ENCODE assay signal across 16 cellular contexts in genomic region chr12:103803847-103804246, GRCh38. TPM values are rescaled to one million over a fixed set of nuclear protein-coding genes. Genes with fewer than 3 reads are reported as not detected.
DNase-seq lines count a peak whose midpoint lies in the region; ATAC-seq and TF ChIP-seq lines count a peak whose summit lies in the region.
"Had no signal": no experiment of that assay in that cellular context is flagged by ENCODE, and none has a peak within 500 bp of the region (broad histone marks: within the 10 kb centered on the region; RNA-seq: fewer than 3 reads in every experiment).

No MANE protein-coding gene starts in this region.

- TF ChIP-seq CTCF in HEK293 (tag by site-specific recombination; IDR thresholded peaks at IDR 0.05) (no peak), WTC11 (IDR thresholded peaks at IDR 0.05) (no peak), brain microvascular endothelial cell (IDR thresholded peaks at IDR 0.05; ENCODE audit: low read depth, low read length, missing control alignments) (no peak)

- DNase-seq in WTC11 (ENCODE audit: low spot score) (no peak), epithelial cell of prostate (ENCODE audit: low read depth, low spot score) (no peak), NCI-H82 (lab: John Stamatoyannopoulos, UW) (no peak), NCI-H2029 treated with DMSO at 0.1 percent for 48 hours (lab: John Stamatoyannopoulos, UW) (no peak), brain microvascular endothelial cell (no peak)
- no peak for DNase-seq in stimulated activated effector memory CD8-positive, alpha-beta T cell treated with anti-CD3 and anti-CD28 coated beads, Interleukin-12 subunit alpha, Interleukin-12 subunit beta, amount 100 ng/mL, for 72 hours (ENCODE audit: low spot score in 2 of 2)
- DNase-seq: ACHN; C1 segment of cervical spinal cord; CD8-positive, alpha-beta memory T cell; DMS79; H9; NCI-H1105; NCI-H748 treated with DMSO at 0.1 percent for 48 hours; SHP77 treated with DMSO at 0.1 percent for 48 hours; SK-N-SH had no signal

- no peak for ATAC-seq in WTC11
- ATAC-seq in stimulated activated effector memory CD8-positive, alpha-beta T cell treated with anti-CD3 and anti-CD28 coated beads, Interleukin-12 subunit alpha, Interleukin-12 subunit beta, amount 100 ng/mL, for 72 hours, result no peak

- no peaks in the 10 kb centered on the region for H3K9me3 ChIP-seq in HEK293 (ENCODE audit: control insufficient read depth, insufficient read depth, low read depth, low read length)
- H3K9me3 ChIP-seq: SK-N-SH had no signal

- peaks cover 21% of the 10 kb centered on the region for H3K4me1 ChIP-seq in HEK293 (ENCODE audit: control insufficient read depth, insufficient read depth, low read length)

- no peaks in the 10 kb centered on the region; the same call in 1 of the 2 replicates for H3K27me3 Mint-ChIP-seq in WTC11 (ENCODE audit: low read depth)

- in situ Hi-C loops in brain microvascular endothelial cell (cut with HindIII; ENCODE audit: low pct_ligation_motif_present, low sequenced_read_pairs), result no loop called here

- POLR2A ChIA-PET in HEK293 (lab: Yijun Ruan, JAX), result interaction anchor here (0.7 kb wide), 1 partner anchor 13 kb away, joined by 4 read pairs; no protein-coding TSS in a partner anchor
- POLR2A ChIA-PET in WTC11 (lab: Charles Lee), result interaction anchor here (0.7 kb wide), 1 partner anchor 118 kb away, joined by 4 read pairs; no protein-coding TSS in a partner anchor

- H3K27ac Mint-ChIP-seq in WTC11, result peak overlapping the region; percentile 69; the same call in 1 of the 2 replicates
- peak overlapping the region; percentile 14 for H3K27ac Mint-ChIP-seq in stimulated activated effector memory CD8-positive, alpha-beta T cell treated with anti-CD3 and anti-CD28 coated beads, Interleukin-12 subunit alpha, Interleukin-12 subunit beta, amount 100 ng/mL, for 72 hours

- H3K36me3 ChIP-seq in HEK293 (ENCODE audit: control insufficient read depth in 2 of 2, insufficient read depth in 1 of 2, low read length in 2 of 2) (peaks cover 0 to 9% of the 10 kb centered on the region in 2 experiments; a peak in 1 of 3 replicates), brain microvascular endothelial cell (replicated peaks) (no peaks in the 10 kb centered on the region)

- H3K4me3 Mint-ChIP-seq in WTC11, result no peak overlapping the region
- H3K4me3 Mint-ChIP-seq in stimulated activated effector memory CD8-positive, alpha-beta T cell treated with anti-CD3 and anti-CD28 coated beads, Interleukin-12 subunit alpha, Interleukin-12 subunit beta, amount 100 ng/mL, for 72 hours, result no peak overlapping the region
- H3K4me3 Mint-ChIP-seq: CD8-positive, alpha-beta memory T cell; H9 had no signal

- H3K36me3 Mint-ChIP-seq in WTC11, result peaks cover 16% of the 10 kb centered on the region
- peaks cover 14% of the 10 kb centered on the region for H3K36me3 Mint-ChIP-seq in stimulated activated effector memory CD8-positive, alpha-beta T cell treated with anti-CD3 and anti-CD28 coated beads, Interleukin-12 subunit alpha, Interleukin-12 subunit beta, amount 100 ng/mL, for 72 hours

- H3K27ac ChIP-seq in HEK293 (ENCODE audit: extremely low read depth, low read depth, low read length) (no peak overlapping the region), epithelial cell of prostate (peak overlapping the region; percentile 85), brain microvascular endothelial cell (no peak overlapping the region)

- H3K9me3 Mint-ChIP-seq in WTC11, result 0 out of 2 replicates have a peak, but pooled peaks cover 3% of the 10 kb centered on the region
- H3K9me3 Mint-ChIP-seq in stimulated activated effector memory CD8-positive, alpha-beta T cell treated with anti-CD3 and anti-CD28 coated beads, Interleukin-12 subunit alpha, Interleukin-12 subunit beta, amount 100 ng/mL, for 72 hours, result no peaks in the 10 kb centered on the region
- H3K9me3 Mint-ChIP-seq: CD8-positive, alpha-beta memory T cell; H9 had no signal

- H3K4me3 ChIP-seq in HEK293 (ENCODE audit: low read depth, low read length) (no peak overlapping the region), brain microvascular endothelial cell (ENCODE audit: low read depth, low read length) (no peak overlapping the region)

- no peaks in the 10 kb centered on the region for H3K27me3 ChIP-seq in brain microvascular endothelial cell (replicated peaks)

- peaks cover 20% of the 10 kb centered on the region for H3K4me1 Mint-ChIP-seq in WTC11
- H3K4me1 Mint-ChIP-seq in stimulated activated effector memory CD8-positive, alpha-beta T cell treated with anti-CD3 and anti-CD28 coated beads, Interleukin-12 subunit alpha, Interleukin-12 subunit beta, amount 100 ng/mL, for 72 hours, result peaks cover 6% of the 10 kb centered on the region
- H3K4me1 Mint-ChIP-seq: CD8-positive, alpha-beta memory T cell had no signal

- CTCF ChIA-PET in HEK293 (lab: Yijun Ruan, JAX) (interaction anchor here (0.7 kb wide), 1 partner anchor 19 kb away, joined by 3 read pairs; no protein-coding TSS in a partner anchor), WTC11 (lab: Charles Lee) (no interaction called here)

TF ChIP-seq in HEK293, 187 proteins besides CTCF, POLR2A, EP300 and RAD21:
- TF ChIP-seq ZBTB49 (tag by site-specific recombination; IDR thresholded peaks at IDR 0.05; ENCODE audit: low read depth) (no peak), ZNF768 (tag by site-specific recombination; IDR thresholded peaks at IDR 0.05) (0 out of 2 replicates have a peak, but pooled peaks have one; percentile 11)

TF ChIP-seq in WTC11, 78 proteins besides CTCF, POLR2A, EP300 and RAD21:
- TF ChIP-seq MYBL2 (CRISPR knock-in tag; IDR thresholded peaks at IDR 0.05) (no peak), MLX (CRISPR knock-in tag; IDR thresholded peaks at IDR 0.05) (no peak), SOX15 (CRISPR knock-in tag; IDR thresholded peaks at IDR 0.05) (no peak), ARID4B (CRISPR knock-in tag; IDR thresholded peaks at IDR 0.05; ENCODE audit: borderline replicate concordance) (no peak), OVOL2 (CRISPR knock-in tag; IDR thresholded peaks at IDR 0.05; ENCODE audit: borderline replicate concordance) (no peak), ERG (CRISPR knock-in tag; IDR thresholded peaks at IDR 0.05) (no peak), ZBTB21 (CRISPR knock-in tag; IDR thresholded peaks at IDR 0.05; ENCODE audit: borderline replicate concordance) (no peak), PRRX2 (CRISPR knock-in tag; IDR thresholded peaks at IDR 0.05) (no peak)

RNA-seq across cellular contexts. Expression of gene NT5DC3, which starts 37.2 kb away (rescaled TPM):
- 12.2 to 12.8 TPM (median 12.5 TPM) in 3 replicates for total RNA-seq in WTC11 (2021)
